Comparison of ENCODE assay signal across 33 cellular contexts in genomic region chr3:196695849-196696226, GRCh38. TPM values are rescaled to one million over a fixed set of nuclear protein-coding genes. Genes with fewer than 3 reads are reported as not detected.
DNase-seq lines count a peak whose midpoint lies in the region; ATAC-seq and TF ChIP-seq lines count a peak whose summit lies in the region.
"Had no signal": no experiment of that assay in that cellular context is flagged by ENCODE, and none has a peak within 500 bp of the region (broad histone marks: within the 10 kb centered on the region; RNA-seq: fewer than 3 reads in every experiment).

No MANE protein-coding gene starts in this region.

- TF ChIP-seq CTCF in adrenal gland (IDR thresholded peaks at IDR 0.05), result no peak
- TF ChIP-seq CTCF in smooth muscle cell (IDR thresholded peaks at IDR 0.05; ENCODE audit: borderline replicate concordance, insufficient read depth, poor library complexity, severe bottlenecking), result no peak

- H3K27ac ChIP-seq in adrenal gland (no peak overlapping the region), smooth muscle cell (ENCODE audit: low read depth) (no peak overlapping the region)
- H3K27ac ChIP-seq: cardiac muscle cell, colonic mucosa, epithelial cell of prostate, HL-60, KMS-11, pancreas, SK-N-MC, thoracic aorta, WERI-Rb-1 had no signal

- no peak for ATAC-seq in naive B cell (ENCODE audit: low read depth in 2 of 2)
- ATAC-seq: mucosa of descending colon, pancreas had no signal

- H3K4me1 Mint-ChIP-seq in T-helper 2 cell treated with Interferon-gamma antibody and Interleukin-4, amounts not matched to agents 5 μg/mL and 100 μg/mL, for 36 hours (ENCODE audit: low read depth), result peaks cover 10% of the 10 kb centered on the region
- H3K4me1 Mint-ChIP-seq in activated T-helper 1 cell treated with anti-CD3 and anti-CD28 coated beads, Interleukin-12 subunit alpha, Interleukin-12 subunit beta, Interleukin-2, Interleukin-4 antibody, amounts not matched to agents 30 ng/mL and 10 ng/mL and 1 ng/mL, durations not matched to agents 14 hours and 24 hours and 36 hours (ENCODE audit: low read depth), result no peaks in the 10 kb centered on the region
- H3K4me1 Mint-ChIP-seq in naive B cell, result peaks cover 11 to 24% (median 19%) of the 10 kb centered on the region in 3 donors
- H3K4me1 Mint-ChIP-seq: neural crest cell had no signal

- no peaks in the 10 kb centered on the region for H3F3A ChIP-seq in smooth muscle cell (ENCODE audit: low read depth)

- H3K4me3 ChIP-seq in adrenal gland, result no peak overlapping the region
- H3K4me3 ChIP-seq in smooth muscle cell, result no peak overlapping the region
- H3K4me3 ChIP-seq: cardiac muscle cell, colonic mucosa, MG63, mucosa of descending colon, pancreas, SK-N-MC, thoracic aorta had no signal

- H3K9me3 Mint-ChIP-seq in T-helper 2 cell treated with Interferon-gamma antibody and Interleukin-4, amounts not matched to agents 5 μg/mL and 100 μg/mL, for 36 hours, result no peaks in the 10 kb centered on the region
- no peaks in the 10 kb centered on the region for H3K9me3 Mint-ChIP-seq in activated T-helper 1 cell treated with anti-CD3 and anti-CD28 coated beads, Interleukin-12 subunit alpha, Interleukin-12 subunit beta, Interleukin-2, Interleukin-4 antibody, amounts not matched to agents 30 ng/mL and 10 ng/mL and 1 ng/mL, durations not matched to agents 14 hours and 24 hours and 36 hours
- peaks cover 0 to 4% (median 0%) of the 10 kb centered on the region in 7 donors for H3K9me3 Mint-ChIP-seq in naive B cell
- H3K9me3 Mint-ChIP-seq: neural crest cell had no signal

- H3K9me3 ChIP-seq in adrenal gland (replicated peaks in 1 of 3) (no peaks in the 10 kb centered on the region), smooth muscle cell (replicated peaks; ENCODE audit: low read depth) (no peaks in the 10 kb centered on the region)
- H3K9me3 ChIP-seq: colonic mucosa, MG63, mucosa of descending colon, pancreas, thoracic aorta had no signal

- intact Hi-C loops in activated T-helper 1 cell treated with anti-CD3 and anti-CD28 coated beads, Interleukin-12 subunit alpha, Interleukin-12 subunit beta, Interleukin-2, Interleukin-4 antibody, amounts not matched to agents 30 ng/mL and 10 ng/mL and 1 ng/mL, durations not matched to agents 14 hours and 24 hours and 36 hours (cut with micrococcal nuclease), result loop anchor here (1.0 kb wide), 1 partner anchor 15 kb away; no protein-coding TSS in a partner anchor
- intact Hi-C loops in adrenal gland (cut with DNase I), result loop anchor here in 1 of 2 donors (10.0 kb wide), 1 partner anchor 161 kb away; no protein-coding TSS in a partner anchor

- DNase-seq in T-helper 2 cell treated with Interferon-gamma antibody and Interleukin-4, amounts not matched to agents 5 μg/mL and 100 μg/mL, for 36 hours (ENCODE audit: low spot score), result no peak
- DNase-seq in T-helper 2 cell (no peak), CD1c-positive myeloid dendritic cell (ENCODE audit: extremely low spot score) (peak; percentile 43), naive B cell (no peak), adrenal gland (no peak), HuH-7 (ENCODE audit: low spot score) (no peak), smooth muscle cell (lab: John Stamatoyannopoulos, UW; ENCODE audit: unreplicated experiment) (no peak)
- no peak for DNase-seq in activated T-helper 1 cell treated with anti-CD3 and anti-CD28 coated beads, Interleukin-12 subunit alpha, Interleukin-12 subunit beta, Interleukin-2, Interleukin-4 antibody, amounts not matched to agents 30 ng/mL and 10 ng/mL and 1 ng/mL, durations not matched to agents 14 hours and 24 hours and 36 hours (ENCODE audit: low spot score)
- DNase-seq: 8988T; activated naive CD4-positive, alpha-beta T cell treated with anti-CD3 and anti-CD28 coated beads, Interleukin-2, amount 50 U/mL, for 16 hours; C1 segment of cervical spinal cord; colonic mucosa; effector CD8-positive, alpha-beta T cell; HCEC 1CT; hippocampal formation; left cardiac atrium; mammary epithelial cell; MG63; mucosa of descending colon; NCI-H1930; NCI-H2171 treated with DMSO at 0.1 percent for 48 hours; NCI-H524; pancreas; stimulated activated naive CD4-positive, alpha-beta T cell treated with Interleukin-2 at 50 U/mL for 16 hours; WERI-Rb-1 had no signal

- H3K4me2 ChIP-seq in smooth muscle cell, result no peak overlapping the region
- H3K4me2 ChIP-seq: KMS-11 had no signal

- no peaks in the 10 kb centered on the region for H4K20me1 ChIP-seq in smooth muscle cell (ENCODE audit: low read depth)

- no peaks in the 10 kb centered on the region for H3K79me2 ChIP-seq in smooth muscle cell (ENCODE audit: low read depth)

- H3K36me3 Mint-ChIP-seq in T-helper 2 cell treated with Interferon-gamma antibody and Interleukin-4, amounts not matched to agents 5 μg/mL and 100 μg/mL, for 36 hours (ENCODE audit: low read depth), result no peaks in the 10 kb centered on the region
- no peaks in the 10 kb centered on the region for H3K36me3 Mint-ChIP-seq in activated T-helper 1 cell treated with anti-CD3 and anti-CD28 coated beads, Interleukin-12 subunit alpha, Interleukin-12 subunit beta, Interleukin-2, Interleukin-4 antibody, amounts not matched to agents 30 ng/mL and 10 ng/mL and 1 ng/mL, durations not matched to agents 14 hours and 24 hours and 36 hours (ENCODE audit: low read depth)
- no peaks in the 10 kb centered on the region for H3K36me3 Mint-ChIP-seq in naive B cell

- H3K36me3 ChIP-seq in adrenal gland (replicated peaks in 1 of 2), result no peaks in the 10 kb centered on the region
- H3K36me3 ChIP-seq in smooth muscle cell (ENCODE audit: low read depth), result no peaks in the 10 kb centered on the region
- H3K36me3 ChIP-seq: cardiac muscle cell, colonic mucosa, MG63, pancreas, thoracic aorta, WERI-Rb-1 had no signal

- no peak overlapping the region for H3K4me3 Mint-ChIP-seq in T-helper 2 cell treated with Interferon-gamma antibody and Interleukin-4, amounts not matched to agents 5 μg/mL and 100 μg/mL, for 36 hours
- peak overlapping the region; percentile 33 for H3K4me3 Mint-ChIP-seq in activated T-helper 1 cell treated with anti-CD3 and anti-CD28 coated beads, Interleukin-12 subunit alpha, Interleukin-12 subunit beta, Interleukin-2, Interleukin-4 antibody, amounts not matched to agents 30 ng/mL and 10 ng/mL and 1 ng/mL, durations not matched to agents 14 hours and 24 hours and 36 hours
- H3K4me3 Mint-ChIP-seq in naive B cell, result no peak overlapping the region
- H3K4me3 Mint-ChIP-seq: neural crest cell had no signal

- H3K27me3 Mint-ChIP-seq in T-helper 2 cell treated with Interferon-gamma antibody and Interleukin-4, amounts not matched to agents 5 μg/mL and 100 μg/mL, for 36 hours (ENCODE audit: low read depth), result no peaks in the 10 kb centered on the region
- peaks cover 3% of the 10 kb centered on the region for H3K27me3 Mint-ChIP-seq in activated T-helper 1 cell treated with anti-CD3 and anti-CD28 coated beads, Interleukin-12 subunit alpha, Interleukin-12 subunit beta, Interleukin-2, Interleukin-4 antibody, amounts not matched to agents 30 ng/mL and 10 ng/mL and 1 ng/mL, durations not matched to agents 14 hours and 24 hours and 36 hours (ENCODE audit: insufficient read depth)
- H3K27me3 Mint-ChIP-seq in naive B cell, result no peaks in the 10 kb centered on the region

- H3K27me3 ChIP-seq in adrenal gland (no peaks in the 10 kb centered on the region), smooth muscle cell (ENCODE audit: low read depth) (no peaks in the 10 kb centered on the region)
- H3K27me3 ChIP-seq: cardiac muscle cell, colonic mucosa, MG63, pancreas had no signal

- peak overlapping the region; percentile 71 for H3K27ac Mint-ChIP-seq in T-helper 2 cell treated with Interferon-gamma antibody and Interleukin-4, amounts not matched to agents 5 μg/mL and 100 μg/mL, for 36 hours
- peak overlapping the region; percentile 93 for H3K27ac Mint-ChIP-seq in activated T-helper 1 cell treated with anti-CD3 and anti-CD28 coated beads, Interleukin-12 subunit alpha, Interleukin-12 subunit beta, Interleukin-2, Interleukin-4 antibody, amounts not matched to agents 30 ng/mL and 10 ng/mL and 1 ng/mL, durations not matched to agents 14 hours and 24 hours and 36 hours
- peak overlapping the region in 4 of 6 donors; percentile 18 to 97 (median 59) for H3K27ac Mint-ChIP-seq in naive B cell

- H3K9ac ChIP-seq in smooth muscle cell (ENCODE audit: low read depth), result no peak overlapping the region
- H3K9ac ChIP-seq: KMS-11 had no signal

- H2AFZ ChIP-seq in smooth muscle cell (ENCODE audit: low read depth), result no peak overlapping the region

- 74 to 89% (median 81%) methylated on average over 5 of the region's 5 CpGs for WGBS in adrenal gland, 4 donors
- WGBS in smooth muscle cell (ENCODE audit: low lambda C conversion rate), result 93% methylated on average over 5 of the region's 5 CpGs

- H3K4me1 ChIP-seq in adrenal gland (replicated peaks in 1 of 2) (no peaks in the 10 kb centered on the region), smooth muscle cell (ENCODE audit: low read depth) (no peaks in the 10 kb centered on the region)
- H3K4me1 ChIP-seq: colonic mucosa, pancreas had no signal

- TF ChIP-seq POLR2A in adrenal gland (IDR thresholded peaks at IDR 0.05), result no peak

RNA-seq across cellular contexts. Expression of gene CEP19, which starts 16.2 kb away (rescaled TPM):
- total RNA-seq in activated T-helper 1 cell treated with anti-CD3 and anti-CD28 coated beads, Interleukin-12 subunit alpha, Interleukin-12 subunit beta, Interleukin-2, Interleukin-4 antibody, amounts not matched to agents 30 ng/mL and 10 ng/mL and 1 ng/mL, durations not matched to agents 14 hours and 24 hours and 36 hours, result 3.9 and 4.1 TPM in 2 replicates
- polyA plus RNA-seq in naive B cell (ENCODE audit: low read depth in 6 of 6) (1 to 10 TPM in 5 of 6 donors, not detected in 1; 1.5 to 5.4 (median 3.0) TPM), adrenal gland (1 to 10 TPM in 2 of 3 donors, under 1 TPM in 1; 0.88 to 4.2 (median 2.1) TPM), smooth muscle cell (4.4 and 6.5 TPM in 2 replicates)
- total RNA-seq in adrenal gland (10 to 100 TPM in 1 of 8 donors, 1 to 10 TPM in 7; 1.2 to 11.5 (median 3.1) TPM), smooth muscle cell (0.63 and 4.6 TPM in 2 replicates)

RNA-seq across cellular contexts. Expression of gene PIGX, which starts 16.3 kb away (rescaled TPM):
- 49.7 and 52.1 TPM in 2 replicates for total RNA-seq in activated T-helper 1 cell treated with anti-CD3 and anti-CD28 coated beads, Interleukin-12 subunit alpha, Interleukin-12 subunit beta, Interleukin-2, Interleukin-4 antibody, amounts not matched to agents 30 ng/mL and 10 ng/mL and 1 ng/mL, durations not matched to agents 14 hours and 24 hours and 36 hours
- polyA plus RNA-seq in naive B cell (ENCODE audit: low read depth in 6 of 6) (10 to 100 TPM; 17.6 to 30.6 (median 27.5) TPM), adrenal gland (10 to 100 TPM; 10.2 to 30.7 (median 10.8) TPM), smooth muscle cell (34.6 and 44.5 TPM in 2 replicates)
- total RNA-seq in adrenal gland (10 to 100 TPM; 17.7 to 33.9 (median 26.1) TPM), smooth muscle cell (27.6 and 54.1 TPM in 2 replicates)

RNA-seq across cellular contexts. Expression of gene PAK2, which starts 43.8 kb away (rescaled TPM):
- 82.5 and 86.5 TPM in 2 replicates for total RNA-seq in activated T-helper 1 cell treated with anti-CD3 and anti-CD28 coated beads, Interleukin-12 subunit alpha, Interleukin-12 subunit beta, Interleukin-2, Interleukin-4 antibody, amounts not matched to agents 30 ng/mL and 10 ng/mL and 1 ng/mL, durations not matched to agents 14 hours and 24 hours and 36 hours
- 10 to 100 TPM; 37.4 to 47.7 (median 41.8) TPM for polyA plus RNA-seq in naive B cell (ENCODE audit: low read depth in 6 of 6)
- total RNA-seq in adrenal gland, result 10 to 100 TPM; 22.1 to 62.0 (median 53.5) TPM
- polyA plus RNA-seq in adrenal gland, result 10 to 100 TPM; 15.3 to 43.5 (median 16.3) TPM
- total RNA-seq in smooth muscle cell, result 48.4 and 98.4 TPM in 2 replicates
- 20.6 and 22.1 TPM in 2 replicates for polyA plus RNA-seq in smooth muscle cell

RNA-seq across cellular contexts. Expression of gene NRROS, which starts 56.3 kb away (rescaled TPM):
- total RNA-seq in activated T-helper 1 cell treated with anti-CD3 and anti-CD28 coated beads, Interleukin-12 subunit alpha, Interleukin-12 subunit beta, Interleukin-2, Interleukin-4 antibody, amounts not matched to agents 30 ng/mL and 10 ng/mL and 1 ng/mL, durations not matched to agents 14 hours and 24 hours and 36 hours, result 37.8 and 38.8 TPM in 2 replicates
- 10 to 100 TPM in 2 of 6 donors, 1 to 10 TPM in 4; 1.2 to 11.8 (median 4.9) TPM for polyA plus RNA-seq in naive B cell (ENCODE audit: low read depth in 6 of 6)
- total RNA-seq in adrenal gland, result 1 to 10 TPM; 1.2 to 9.9 (median 8.3) TPM
- 1 to 10 TPM; 1.2 to 6.8 (median 2.4) TPM for polyA plus RNA-seq in adrenal gland
- total RNA-seq in smooth muscle cell, result 0.45 TPM in 1 of 2 replicates, not detected in the other
- not detected in 2 replicates for polyA plus RNA-seq in smooth muscle cell
- total RNA-seq: astrocyte had no signal
- polyA plus RNA-seq: cardiac muscle cell had no signal
